In genomic region chr17:28743243-28744103, GRCh38 we compare ENCODE assay signal across 8 cellular contexts. TPM values are rescaled to one million over a fixed set of nuclear protein-coding genes. Genes with fewer than 3 reads are reported as not detected.
DNase-seq lines count a peak whose midpoint lies in the region; ATAC-seq and TF ChIP-seq lines count a peak whose summit lies in the region.

TSS of gene TRAF4 (plus strand) at chr17:28744011. CDS start at chr17:28744113, 102 bp downstream.

- peak within 1 kb of the TSS; percentile 88 for H3K4me2 ChIP-seq in osteoblast (ENCODE audit: insufficient read depth, low read length)

- peaks cover 11% of the 10 kb centered on the region; the same call in 1 of the 2 replicates for H3K4me1 ChIP-seq in HEK293 (ENCODE audit: control insufficient read depth, insufficient read depth, low read length)
- H3K4me1 ChIP-seq in osteoblast (ENCODE audit: insufficient read depth, low read length): peaks cover 28% of the 10 kb centered on the region
- peaks cover 41 to 72% (median 57%) of the 10 kb centered on the region in 4 donors for H3K4me1 ChIP-seq in upper lobe of left lung

- peaks cover 30% of the 10 kb centered on the region for H4K20me1 ChIP-seq in osteoblast (ENCODE audit: insufficient read depth, low read length)

- peak in 3 of 4 donors; percentile 81 to 97 (median 94) for TF ChIP-seq POLR2A in upper lobe of left lung (IDR thresholded peaks at IDR 0.05)

- H3K9me3 ChIP-seq in HEK293 (ENCODE audit: control insufficient read depth, insufficient read depth, low read depth, low read length) (no peaks in the 10 kb centered on the region), osteoblast (ENCODE audit: low read depth, low read length) (no peaks in the 10 kb centered on the region), upper lobe of left lung (no peaks in the 10 kb centered on the region)

- peaks cover 43% of the 10 kb centered on the region for H3K79me2 ChIP-seq in osteoblast (ENCODE audit: insufficient read depth, low read length)

- no peak for TF ChIP-seq EP300 in upper lobe of left lung (IDR thresholded peaks at IDR 0.05)

- POLR2A ChIA-PET in HEK293 (lab: Yijun Ruan, JAX): interaction anchor here (0.6 to 14.1 kb wide), 18 partner anchors 8 to 208 kb away, joined by 3 to 448 read pairs (median 4); partner anchors contain the start of genes FAM222B, NEK8, PHF12 and PROCA1
- POLR2A ChIA-PET in activated naive CD8-positive, alpha-beta T cell treated with anti-CD3 and anti-CD28 coated beads, Interleukin-2, amount 10 ng/mL, durations not matched to agents 7 days and 5 days (lab: Charles Lee): interaction anchor here (0.7 to 13.1 kb wide), 8 partner anchors 8 to 408 kb away, joined by 3 to 266 read pairs (median 4); partner anchors contain the start of genes NEK8, RPL23A, TLCD1 and TNFAIP1

- WGBS in upper lobe of left lung, 2 donors: 2 to 12% methylated on average over 13 of the region's 70 CpGs

- CTCF ChIA-PET in HEK293 (lab: Yijun Ruan, JAX): interaction anchor here (1.2 to 16.7 kb wide), 3 partner anchors 18 to 207 kb away, joined by 3 to 445 read pairs (median 6); partner anchors contain the start of genes NEK8, RPL23A and TLCD1

- H3K4me1 Mint-ChIP-seq in activated naive CD8-positive, alpha-beta T cell treated with anti-CD3 and anti-CD28 coated beads, Interleukin-2, amount 10 ng/mL, durations not matched to agents 7 days and 5 days: peaks cover 26% of the 10 kb centered on the region

- intact Hi-C loops in head of caudate nucleus (cut with DNase I): loop anchor here (2.0 kb wide), 1 partner anchor 15 kb away; the partner anchor contains the start of gene NEK8

- peak within 1 kb of the TSS; percentile 91 for H3K4me3 Mint-ChIP-seq in activated naive CD8-positive, alpha-beta T cell treated with anti-CD3 and anti-CD28 coated beads, Interleukin-2, amount 10 ng/mL, durations not matched to agents 7 days and 5 days

- H3K36me3 ChIP-seq in HEK293 (ENCODE audit: control insufficient read depth in 2 of 2, insufficient read depth in 1 of 2, low read length in 2 of 2) (peaks cover under 1 to 58% of the 10 kb centered on the region in 2 experiments; a peak in 2 of 3 replicates), osteoblast (ENCODE audit: insufficient read depth, low read length) (peaks cover 17% of the 10 kb centered on the region), upper lobe of left lung (peaks cover 0 to 13% (median 11%) of the 10 kb centered on the region in 4 donors)

- H3K36me3 Mint-ChIP-seq in activated naive CD8-positive, alpha-beta T cell treated with anti-CD3 and anti-CD28 coated beads, Interleukin-2, amount 10 ng/mL, durations not matched to agents 7 days and 5 days: peaks cover 9% of the 10 kb centered on the region

- peak within 1 kb of the TSS; percentile 71 for H2AFZ ChIP-seq in osteoblast (ENCODE audit: low read length)

- H3K4me3 ChIP-seq in HEK293 (ENCODE audit: low read depth, low read length) (peak within 1 kb of the TSS; percentile 69), osteoblast (ENCODE audit: insufficient read depth, low read length) (peak within 1 kb of the TSS; percentile 80), upper lobe of left lung (peak within 1 kb of the TSS; percentile 58 to 91 (median 88))

- ATAC-seq in activated naive CD8-positive, alpha-beta T cell treated with anti-CD3 and anti-CD28 coated beads, Interleukin-2, amount 10 ng/mL, durations not matched to agents 7 days and 5 days (ENCODE audit: low read depth): peak; percentile 86
- peak; percentile 83 to 93 for ATAC-seq in upper lobe of left lung (ENCODE audit: low FRiP score in 2 of 2)

- no peaks in the 10 kb centered on the region for H3K27me3 Mint-ChIP-seq in activated naive CD8-positive, alpha-beta T cell treated with anti-CD3 and anti-CD28 coated beads, Interleukin-2, amount 10 ng/mL, durations not matched to agents 7 days and 5 days

- peak within 1 kb of the TSS; percentile 88 for H3K27ac Mint-ChIP-seq in activated naive CD8-positive, alpha-beta T cell treated with anti-CD3 and anti-CD28 coated beads, Interleukin-2, amount 10 ng/mL, durations not matched to agents 7 days and 5 days

- DNase-seq in GM04503 (ENCODE audit: low read depth): peak; percentile 82
- DNase-seq in MV-4-11 (lab: John Stamatoyannopoulos, UW): peak; percentile 71
- peak; percentile 61 for DNase-seq in SKM-1 treated with dmso at 0.1 percent for 144 hours (lab: John Stamatoyannopoulos, UW; ENCODE audit: unreplicated experiment)
- peak; percentile 88 for DNase-seq in activated naive CD8-positive, alpha-beta T cell treated with anti-CD3 and anti-CD28 coated beads, Interleukin-2, amount 10 ng/mL, durations not matched to agents 7 days and 5 days
- DNase-seq in head of caudate nucleus: peak in 39 of 42 donors; percentile 53 to 87 (median 76)
- peak; percentile 98 for DNase-seq in osteoblast (ENCODE audit: insufficient read length, low spot score, missing footprints)
- peak; percentile 84 to 97 for DNase-seq in upper lobe of left lung

- H3K9me3 Mint-ChIP-seq in activated naive CD8-positive, alpha-beta T cell treated with anti-CD3 and anti-CD28 coated beads, Interleukin-2, amount 10 ng/mL, durations not matched to agents 7 days and 5 days: no peaks in the 10 kb centered on the region

- H3K27ac ChIP-seq in HEK293 (ENCODE audit: extremely low read depth, low read depth, low read length): peak within 1 kb of the TSS; percentile 94
- peak within 1 kb of the TSS; percentile 94 for H3K27ac ChIP-seq in osteoblast (ENCODE audit: low read depth, low read length)
- H3K27ac ChIP-seq in upper lobe of left lung: peak within 1 kb of the TSS; percentile 92 to 98 (median 96)

- TF ChIP-seq CTCF in HEK293 (tag by site-specific recombination; IDR thresholded peaks at IDR 0.05) (0 out of 2 replicates have a peak, but pooled peaks have one; percentile 3), osteoblast (IDR thresholded peaks at IDR 0.05; ENCODE audit: extremely low read depth, low read depth, low read length) (no peak), upper lobe of left lung (IDR thresholded peaks at IDR 0.05) (peak in 5 of 6 experiments; percentile 23 to 77 (median 70))

- H3K27me3 ChIP-seq in osteoblast (ENCODE audit: insufficient read depth, low read length) (no peaks in the 10 kb centered on the region), upper lobe of left lung (no peaks in the 10 kb centered on the region)

TF ChIP-seq in HEK293, 187 proteins besides CTCF, POLR2A, EP300 and RAD21 (continues in another document):
- TF ChIP-seq, protein P1, sequence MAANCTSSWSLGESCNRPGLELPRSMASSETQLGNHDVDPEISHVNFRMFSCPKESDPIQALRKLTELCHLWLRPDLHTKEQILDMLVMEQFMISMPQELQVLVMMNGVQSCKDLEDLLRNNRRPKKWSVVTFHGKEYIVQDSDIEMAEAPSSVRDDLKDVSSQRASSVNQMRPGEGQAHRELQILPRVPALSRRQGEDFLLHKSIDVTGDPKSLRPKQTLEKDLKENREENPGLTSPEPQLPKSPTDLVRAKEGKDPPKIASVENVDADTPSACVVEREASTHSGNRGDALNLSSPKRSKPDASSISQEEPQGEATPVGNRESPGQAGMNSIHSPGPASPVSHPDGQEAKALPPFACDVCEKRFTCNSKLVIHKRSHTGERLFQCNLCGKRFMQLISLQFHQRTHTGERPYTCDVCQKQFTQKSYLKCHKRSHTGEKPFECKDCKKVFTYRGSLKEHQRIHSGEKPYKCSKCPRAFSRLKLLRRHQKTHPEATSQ (tag by site-specific recombination; IDR thresholded peaks at IDR 0.05): no peak
- TF ChIP-seq ZNF501 (tag by site-specific recombination; IDR thresholded peaks at IDR 0.05) (peak; percentile 74; the same call in 1 of the 2 replicates), ZNF311 (tag by site-specific recombination; IDR thresholded peaks at IDR 0.05; ENCODE audit: borderline replicate concordance) (no peak), ZNF155 (tag by site-specific recombination; IDR thresholded peaks at IDR 0.05) (no peak), KLF8 (tag by site-specific recombination; IDR thresholded peaks at IDR 0.05) (peak; percentile 94), ZNF843 (tag by site-specific recombination; IDR thresholded peaks at IDR 0.05) (no peak; the same call in 1 of the 2 replicates), ZNF548 (tag by site-specific recombination; IDR thresholded peaks at IDR 0.05) (no peak), KLF16 (tag by site-specific recombination; IDR thresholded peaks at IDR 0.05) (peak; percentile 94), ZNF639 (tag by site-specific recombination; IDR thresholded peaks at IDR 0.05) (no peak), ZNF292 (tag by site-specific recombination; IDR thresholded peaks at IDR 0.05; ENCODE audit: borderline replicate concordance, low read depth) (no peak)
- TF ChIP-seq, protein P2, sequence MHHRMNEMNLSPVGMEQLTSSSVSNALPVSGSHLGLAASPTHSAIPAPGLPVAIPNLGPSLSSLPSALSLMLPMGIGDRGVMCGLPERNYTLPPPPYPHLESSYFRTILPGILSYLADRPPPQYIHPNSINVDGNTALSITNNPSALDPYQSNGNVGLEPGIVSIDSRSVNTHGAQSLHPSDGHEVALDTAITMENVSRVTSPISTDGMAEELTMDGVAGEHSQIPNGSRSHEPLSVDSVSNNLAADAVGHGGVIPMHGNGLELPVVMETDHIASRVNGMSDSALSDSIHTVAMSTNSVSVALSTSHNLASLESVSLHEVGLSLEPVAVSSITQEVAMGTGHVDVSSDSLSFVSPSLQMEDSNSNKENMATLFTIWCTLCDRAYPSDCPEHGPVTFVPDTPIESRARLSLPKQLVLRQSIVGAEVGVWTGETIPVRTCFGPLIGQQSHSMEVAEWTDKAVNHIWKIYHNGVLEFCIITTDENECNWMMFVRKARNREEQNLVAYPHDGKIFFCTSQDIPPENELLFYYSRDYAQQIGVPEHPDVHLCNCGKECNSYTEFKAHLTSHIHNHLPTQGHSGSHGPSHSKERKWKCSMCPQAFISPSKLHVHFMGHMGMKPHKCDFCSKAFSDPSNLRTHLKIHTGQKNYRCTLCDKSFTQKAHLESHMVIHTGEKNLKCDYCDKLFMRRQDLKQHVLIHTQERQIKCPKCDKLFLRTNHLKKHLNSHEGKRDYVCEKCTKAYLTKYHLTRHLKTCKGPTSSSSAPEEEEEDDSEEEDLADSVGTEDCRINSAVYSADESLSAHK (tag by site-specific recombination; IDR thresholded peaks at IDR 0.05): peak; percentile 93

RNA-seq across cellular contexts. Expression of gene TRAF4, which starts in this region (rescaled TPM):
- 10 to 100 TPM; 48.1 to 55.3 TPM for total RNA-seq in activated naive CD8-positive, alpha-beta T cell treated with anti-CD3 and anti-CD28 coated beads, Interleukin-2, amount 10 ng/mL, durations not matched to agents 7 days and 5 days
- total RNA-seq in osteoblast (36.8 and 47.0 TPM in 2 replicates), upper lobe of left lung (10 to 100 TPM; 34.8 to 84.9 (median 64.1) TPM)

Comparison
In these comparisons a context has a peak if more than half of its experiments do, and no peak if none do; other contexts are left out.
1. Peak in every context shown above with its lines: DNase-seq, ATAC-seq, H3K4me3 ChIP-seq and H3K27ac ChIP-seq.